In genomic region chr2:30203156-30203555, GRCh38 we compare ENCODE assay signal across 1 cellular context.
TF ChIP-seq lines count a peak whose summit lies in the region.

No MANE protein-coding gene starts in this region.

TF ChIP-seq in IMR-90, 13 proteins besides CTCF, POLR2A, EP300 and RAD21 (continued from another document):
- TF ChIP-seq ELK1 (IDR thresholded peaks at IDR 0.05; ENCODE audit: borderline replicate concordance, low read depth, low read length) (no peak), FOS (IDR thresholded peaks at IDR 0.05; ENCODE audit: low read depth, low read length) (no peak), BHLHE40 (IDR thresholded peaks at IDR 0.05; ENCODE audit: low read depth, low read length) (no peak), MXI1 (IDR thresholded peaks at IDR 0.05; ENCODE audit: borderline replicate concordance, low read depth, low read length) (no peak), SMC3 (IDR thresholded peaks at IDR 0.05; ENCODE audit: low read depth, low read length) (no peak), RCOR1 (IDR thresholded peaks at IDR 0.05; ENCODE audit: insufficient replicate concordance, low read length) (no peak), CHD1 (IDR thresholded peaks at IDR 0.05; ENCODE audit: low read depth, low read length) (no peak)
- TF ChIP-seq, protein P1, sequence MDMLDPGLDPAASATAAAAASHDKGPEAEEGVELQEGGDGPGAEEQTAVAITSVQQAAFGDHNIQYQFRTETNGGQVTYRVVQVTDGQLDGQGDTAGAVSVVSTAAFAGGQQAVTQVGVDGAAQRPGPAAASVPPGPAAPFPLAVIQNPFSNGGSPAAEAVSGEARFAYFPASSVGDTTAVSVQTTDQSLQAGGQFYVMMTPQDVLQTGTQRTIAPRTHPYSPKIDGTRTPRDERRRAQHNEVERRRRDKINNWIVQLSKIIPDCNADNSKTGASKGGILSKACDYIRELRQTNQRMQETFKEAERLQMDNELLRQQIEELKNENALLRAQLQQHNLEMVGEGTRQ (IDR thresholded peaks at IDR 0.05; ENCODE audit: low read depth, low read length): no peak
